In the genomic region with DNA sequence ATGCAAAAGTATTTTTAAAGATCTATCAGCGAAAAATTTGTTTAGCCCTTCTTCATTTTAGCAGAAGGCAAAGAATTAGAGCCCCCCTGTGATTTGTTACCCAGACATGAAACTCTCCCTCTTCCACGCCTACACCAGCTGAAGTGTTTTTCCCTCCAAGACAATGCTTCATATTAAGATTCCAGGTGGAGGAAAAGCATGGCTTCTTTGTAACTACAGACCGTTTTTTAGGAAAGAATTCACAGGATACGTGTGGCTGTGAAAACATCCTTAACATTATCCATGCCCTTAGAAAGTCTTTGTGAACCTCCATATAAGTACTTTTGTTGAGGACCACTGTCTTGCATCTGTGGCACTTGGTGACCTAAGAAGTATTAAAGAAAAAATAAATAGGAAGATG, we compare ENCODE assay signal across 15 cellular contexts.
"Had no signal": no experiment of that assay in that cellular context is flagged by ENCODE, and none has a peak within 500 bp of the region (broad histone marks: within the 10 kb centered on the region; RNA-seq: fewer than 3 reads in every experiment).

No MANE protein-coding gene starts in this region.

- H3K4me2 ChIP-seq: hepatocyte had no signal

- DNase-seq: activated CD4-positive, CD25-positive, alpha-beta regulatory T cell treated with anti-CD3 and anti-CD28 coated beads, Interleukin-2, amount 50 U/mL, for 72 hours; activated naive CD4-positive, alpha-beta T cell treated with anti-CD3 and anti-CD28 coated beads for 36 hours; central memory CD4-positive, alpha-beta T cell; cortex of kidney; effector CD4-positive, alpha-beta T cell; kidney; left ventricle myocardium inferior; natural killer cell; posterior cingulate gyrus; retina; stimulated activated CD4-positive, alpha-beta T cell treated with anti-CD3 and anti-CD28 coated beads, Interleukin-15, amount 100 ng/mL, for 24 hours; stimulated activated CD4-positive, alpha-beta T cell treated with anti-CD3 and anti-CD28 coated beads, Interleukin-4, amount 100 ng/mL, for 24 hours; stimulated activated naive CD4-positive, alpha-beta T cell; tibial artery had no signal

- H3K27ac ChIP-seq: hepatocyte, left ventricle myocardium inferior, tibial artery had no signal

- H2AFZ ChIP-seq: hepatocyte had no signal

- H3K36me3 ChIP-seq: left ventricle myocardium inferior, tibial artery had no signal

- ATAC-seq: natural killer cell had no signal

- H3K79me2 ChIP-seq: hepatocyte had no signal

- H3K27me3 ChIP-seq: hepatocyte, tibial artery had no signal

- H3K4me3 ChIP-seq: hepatocyte, left ventricle myocardium inferior, tibial artery had no signal

- H3K4me1 ChIP-seq: left ventricle myocardium inferior, tibial artery had no signal

- H3K9me3 ChIP-seq: left ventricle myocardium inferior, tibial artery had no signal
